ENCODE assay signal across 1 cellular context in the genomic region with DNA sequence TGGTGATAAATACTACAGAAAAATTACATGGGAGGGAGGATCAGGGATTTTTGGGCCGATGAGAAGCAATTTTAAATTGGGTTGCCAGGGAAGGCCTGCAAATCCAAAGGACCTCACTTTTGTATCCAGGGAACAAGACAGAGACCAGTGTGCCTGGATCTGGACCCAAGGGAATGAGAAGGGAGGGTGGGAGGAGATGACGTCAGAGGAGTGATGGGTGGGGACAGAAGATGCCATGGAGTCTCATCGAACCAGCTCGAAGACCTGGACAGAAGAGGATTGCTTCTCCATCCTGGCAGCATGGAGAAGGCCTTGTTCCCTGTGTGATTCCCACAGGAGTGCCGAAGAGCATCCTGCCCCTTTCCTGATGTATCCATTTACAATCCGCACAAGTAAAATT.
TF ChIP-seq lines count a peak whose summit lies in the region.

No MANE protein-coding gene starts in this region.

TF ChIP-seq in endothelial cell of umbilical vein, 7 proteins besides CTCF, POLR2A, EP300 and RAD21:
- no peak for TF ChIP-seq MYC (IDR thresholded peaks at IDR 0.05; ENCODE audit: low read depth, low read length)
- no peak for TF ChIP-seq MAX (IDR thresholded peaks at IDR 0.05; ENCODE audit: insufficient read depth, insufficient read length)
- TF ChIP-seq GATA2 (IDR thresholded peaks at IDR 0.05; ENCODE audit: insufficient read depth, insufficient read length, low read depth, low read length) = no peak
- TF ChIP-seq EZH2 (IDR thresholded peaks at IDR 0.05; ENCODE audit: borderline replicate concordance, low read depth, low read length, severe bottlenecking) = no peak
- TF ChIP-seq POLR2AphosphoS5 (IDR thresholded peaks at IDR 0.05; ENCODE audit: insufficient read depth, low read depth, low read length) = no peak
- no peak for TF ChIP-seq FOS (IDR thresholded peaks at IDR 0.05; ENCODE audit: borderline replicate concordance, insufficient read depth, low read length)
- no peak for TF ChIP-seq JUN (IDR thresholded peaks at IDR 0.05; ENCODE audit: borderline replicate concordance, insufficient read depth, insufficient read length, low read depth)
